ENCODE assay signal across 14 cellular contexts in genomic region chr19:49559443-49559842, GRCh38. TPM values are rescaled to one million over a fixed set of nuclear protein-coding genes. Genes with fewer than 3 reads are reported as not detected.
A peak's percentile ranks its signal among the peaks of the same experiment; 100 is the strongest.
DNase-seq lines count a peak whose midpoint lies in the region; ATAC-seq lines count a peak whose summit lies in the region.
"Had no signal": no experiment of that assay in that cellular context is flagged by ENCODE, and none has a peak within 500 bp of the region (broad histone marks: within the 10 kb centered on the region; RNA-seq: fewer than 3 reads in every experiment).

No MANE protein-coding gene starts in this region.

- H4K5ac ChIP-seq in mesendoderm (ENCODE audit: low read length) = no peak overlapping the region

- H2BK120ac ChIP-seq in mesendoderm (ENCODE audit: low read depth, low read length) = no peak overlapping the region

- no peak overlapping the region for H3K27ac ChIP-seq in mesendoderm (ENCODE audit: low read depth, low read length)
- H3K27ac ChIP-seq: foreskin keratinocyte, WERI-Rb-1 had no signal

- no peaks in the 10 kb centered on the region for H3K4me1 ChIP-seq in mesendoderm (ENCODE audit: control insufficient read depth, low read depth, low read length)
- H3K4me1 ChIP-seq: breast epithelium had no signal

- no peak for ATAC-seq in stimulated activated naive CD8-positive, alpha-beta T cell treated with anti-CD3 and anti-CD28 coated beads, Interleukin-15, Interleukin-2, amounts not matched to agents 100 U/mL and 50 U/mL, for 24 hours
- ATAC-seq in naive thymus-derived CD8-positive, alpha-beta T cell = no peak
- ATAC-seq in HG03196 (IDR thresholded peaks at IDR 0.05; ENCODE audit: unreplicated experiment) = no peak
- ATAC-seq in activated CD4-positive, CD25-positive, alpha-beta regulatory T cell treated with anti-CD3 and anti-CD28 coated beads, Interleukin-2, amount 50 U/mL, for 24 hours = no peak
- ATAC-seq: foreskin keratinocyte had no signal

- H3K18ac ChIP-seq in mesendoderm (ENCODE audit: low read length) = no peak overlapping the region

- no peaks in the 10 kb centered on the region for H3K79me2 ChIP-seq in mesendoderm (ENCODE audit: control insufficient read depth, insufficient read depth, low read length)

- H3K4ac ChIP-seq in mesendoderm (ENCODE audit: low read depth, low read length) = no peak overlapping the region

- no peak overlapping the region for H3K56ac ChIP-seq in mesendoderm (ENCODE audit: low read length)

- no peak overlapping the region for H3K23ac ChIP-seq in mesendoderm (ENCODE audit: low read length)

- peaks cover 11% of the 10 kb centered on the region for H3K36me3 ChIP-seq in mesendoderm (ENCODE audit: control insufficient read depth, insufficient read depth, low read length)

- peaks cover 48% of the 10 kb centered on the region for H3K36me3 Mint-ChIP-seq in stimulated activated naive CD8-positive, alpha-beta T cell treated with anti-CD3 and anti-CD28 coated beads, Interleukin-15, Interleukin-2, amounts not matched to agents 100 ng/mL and 50 ng/mL, for 24 hours (ENCODE audit: low read depth)
- H3K36me3 Mint-ChIP-seq in activated naive CD8-positive, alpha-beta T cell treated with anti-CD3 and anti-CD28 coated beads for 36 hours = peaks cover 59% of the 10 kb centered on the region
- peaks cover 33 to 42% (median 34%) of the 10 kb centered on the region in 3 donors for H3K36me3 Mint-ChIP-seq in naive thymus-derived CD8-positive, alpha-beta T cell

- no peak overlapping the region for H4K8ac ChIP-seq in mesendoderm (ENCODE audit: low read depth, low read length)

- WGBS in mesendoderm (ENCODE audit: extremely low coverage, insufficient coverage, low lambda C conversion rate) = no CpG with 5 or more reads among the region's 3 CpGs

- H3K27me3 ChIP-seq in mesendoderm (ENCODE audit: insufficient read depth, low read length, poor library complexity) = no peaks in the 10 kb centered on the region
- H3K27me3 ChIP-seq: breast epithelium, foreskin keratinocyte had no signal

- H3K9ac ChIP-seq in mesendoderm (ENCODE audit: low read length) = no peak overlapping the region

- no peak overlapping the region for H2AK5ac ChIP-seq in mesendoderm (ENCODE audit: low read length)

- H3K9me3 Mint-ChIP-seq in stimulated activated naive CD8-positive, alpha-beta T cell treated with anti-CD3 and anti-CD28 coated beads, Interleukin-15, Interleukin-2, amounts not matched to agents 100 ng/mL and 50 ng/mL, for 24 hours = no peaks in the 10 kb centered on the region
- peaks cover 4% of the 10 kb centered on the region for H3K9me3 Mint-ChIP-seq in activated naive CD8-positive, alpha-beta T cell treated with anti-CD3 and anti-CD28 coated beads for 36 hours
- no peaks in the 10 kb centered on the region for H3K9me3 Mint-ChIP-seq in naive thymus-derived CD8-positive, alpha-beta T cell

- H3K27me3 Mint-ChIP-seq in stimulated activated naive CD8-positive, alpha-beta T cell treated with anti-CD3 and anti-CD28 coated beads, Interleukin-15, Interleukin-2, amounts not matched to agents 100 ng/mL and 50 ng/mL, for 24 hours = no peaks in the 10 kb centered on the region
- no peaks in the 10 kb centered on the region for H3K27me3 Mint-ChIP-seq in activated naive CD8-positive, alpha-beta T cell treated with anti-CD3 and anti-CD28 coated beads for 36 hours
- no peaks in the 10 kb centered on the region for H3K27me3 Mint-ChIP-seq in naive thymus-derived CD8-positive, alpha-beta T cell

- no peak for DNase-seq in stimulated activated naive CD8-positive, alpha-beta T cell treated with anti-CD3 and anti-CD28 coated beads, Interleukin-15, Interleukin-2, amounts not matched to agents 100 U/mL and 50 U/mL, for 24 hours
- DNase-seq in activated naive CD8-positive, alpha-beta T cell treated with anti-CD3 and anti-CD28 coated beads for 36 hours = no peak
- DNase-seq in naive thymus-derived CD8-positive, alpha-beta T cell = no peak
- no peak for DNase-seq in NCI-H526 (lab: John Stamatoyannopoulos, UW)
- DNase-seq in mesendoderm = no peak
- DNase-seq: foreskin keratinocyte, NCI-H1105 treated with DMSO at 0.1 percent for 48 hours, NCI-H2227 treated with DMSO at 0.1 percent for 48 hours, WERI-Rb-1 had no signal

- H2BK5ac ChIP-seq in mesendoderm (ENCODE audit: low read length) = no peak overlapping the region

- H3K4me2 ChIP-seq in mesendoderm (ENCODE audit: low read length) = no peak overlapping the region

- no peak overlapping the region for H3K4me3 ChIP-seq in mesendoderm (ENCODE audit: low read length)
- H3K4me3 ChIP-seq: breast epithelium, lung had no signal

- POLR2A ChIA-PET in naive thymus-derived CD8-positive, alpha-beta T cell (lab: Charles Lee) = interaction anchor here (0.6 to 21.7 kb wide), 14 partner anchors 7 to 1231 kb away, joined by 3 to 757 read pairs (median 5); partner anchors contain the start of genes ALDH16A1, NOSIP, PRR12 and RCN3

- peak overlapping the region; percentile 73 for H3K4me3 Mint-ChIP-seq in stimulated activated naive CD8-positive, alpha-beta T cell treated with anti-CD3 and anti-CD28 coated beads, Interleukin-15, Interleukin-2, amounts not matched to agents 100 ng/mL and 50 ng/mL, for 24 hours
- H3K4me3 Mint-ChIP-seq in activated naive CD8-positive, alpha-beta T cell treated with anti-CD3 and anti-CD28 coated beads for 36 hours = peak overlapping the region; percentile 79
- peak overlapping the region; percentile 88 to 99 (median 93) for H3K4me3 Mint-ChIP-seq in naive thymus-derived CD8-positive, alpha-beta T cell

- H2BK15ac ChIP-seq in mesendoderm (replicated peaks; ENCODE audit: low read depth) = no peak overlapping the region

- peaks cover 78% of the 10 kb centered on the region for H3K4me1 Mint-ChIP-seq in stimulated activated naive CD8-positive, alpha-beta T cell treated with anti-CD3 and anti-CD28 coated beads, Interleukin-15, Interleukin-2, amounts not matched to agents 100 ng/mL and 50 ng/mL, for 24 hours (ENCODE audit: low read depth)
- H3K4me1 Mint-ChIP-seq in activated naive CD8-positive, alpha-beta T cell treated with anti-CD3 and anti-CD28 coated beads for 36 hours = peaks cover 76% of the 10 kb centered on the region
- H3K4me1 Mint-ChIP-seq in naive thymus-derived CD8-positive, alpha-beta T cell = peaks cover 44 to 85% (median 77%) of the 10 kb centered on the region in 4 donors

- H3K79me1 ChIP-seq in mesendoderm (ENCODE audit: low read length) = peaks cover 3% of the 10 kb centered on the region

- H3K27ac Mint-ChIP-seq in stimulated activated naive CD8-positive, alpha-beta T cell treated with anti-CD3 and anti-CD28 coated beads, Interleukin-15, Interleukin-2, amounts not matched to agents 100 ng/mL and 50 ng/mL, for 24 hours = peak overlapping the region; percentile 94
- peak overlapping the region; percentile 93 for H3K27ac Mint-ChIP-seq in activated naive CD8-positive, alpha-beta T cell treated with anti-CD3 and anti-CD28 coated beads for 36 hours
- H3K27ac Mint-ChIP-seq in naive thymus-derived CD8-positive, alpha-beta T cell = peak overlapping the region; percentile 88 to 99 (median 97)

RNA-seq across cellular contexts. Expression of gene NOSIP, which starts 20.9 kb away (rescaled TPM):
- total RNA-seq in activated naive CD8-positive, alpha-beta T cell treated with anti-CD3 and anti-CD28 coated beads for 36 hours = 10 to 100 TPM; 61.4 to 69.5 TPM
- total RNA-seq in naive thymus-derived CD8-positive, alpha-beta T cell = 100 to 1,000 TPM; 162 to 173 TPM
- polyA plus RNA-seq in naive thymus-derived CD8-positive, alpha-beta T cell = 100 to 1,000 TPM; 662 to 854 (median 844) TPM
- polyA plus RNA-seq in mesendoderm (2013, experiment 1 of 2) = 54.8 TPM
- polyA plus RNA-seq in mesendoderm (2013, experiment 2 of 2) = 56.3 TPM

RNA-seq across cellular contexts. Expression of gene PRRG2, which starts 21.7 kb away (rescaled TPM):
- 1 to 10 TPM; 1.5 to 1.6 TPM for total RNA-seq in activated naive CD8-positive, alpha-beta T cell treated with anti-CD3 and anti-CD28 coated beads for 36 hours
- 1 to 10 TPM; 1.9 to 2.4 TPM for total RNA-seq in naive thymus-derived CD8-positive, alpha-beta T cell
- under 1 TPM; 0.28 to 0.34 (median 0.32) TPM for polyA plus RNA-seq in naive thymus-derived CD8-positive, alpha-beta T cell
- polyA plus RNA-seq in mesendoderm (2013, experiment 1 of 2) = 2.1 TPM
- 2.8 TPM for polyA plus RNA-seq in mesendoderm (2013, experiment 2 of 2)

RNA-seq across cellular contexts. Expression of gene PRR12, which starts 31.5 kb away (rescaled TPM):
- 10 to 100 TPM; 16.0 to 17.8 TPM for total RNA-seq in activated naive CD8-positive, alpha-beta T cell treated with anti-CD3 and anti-CD28 coated beads for 36 hours
- 10 to 100 TPM; 61.6 to 62.1 TPM for total RNA-seq in naive thymus-derived CD8-positive, alpha-beta T cell
- under 1 TPM; 0.24 to 0.69 (median 0.37) TPM for polyA plus RNA-seq in naive thymus-derived CD8-positive, alpha-beta T cell
- 20.3 TPM for polyA plus RNA-seq in mesendoderm (2013, experiment 1 of 2)
- 20.4 TPM for polyA plus RNA-seq in mesendoderm (2013, experiment 2 of 2)

RNA-seq across cellular contexts. Expression of gene RCN3, which starts 31.6 kb away (rescaled TPM):
- 1 to 10 TPM; 3.6 to 4.3 TPM for total RNA-seq in activated naive CD8-positive, alpha-beta T cell treated with anti-CD3 and anti-CD28 coated beads for 36 hours
- total RNA-seq in naive thymus-derived CD8-positive, alpha-beta T cell = 1 to 10 TPM; 1.6 to 3.6 TPM
- polyA plus RNA-seq in naive thymus-derived CD8-positive, alpha-beta T cell = 1 to 10 TPM; 1.5 to 4.5 (median 2.8) TPM
- 7.1 TPM for polyA plus RNA-seq in mesendoderm (2013, experiment 1 of 2)
- 8.6 TPM for polyA plus RNA-seq in mesendoderm (2013, experiment 2 of 2)

RNA-seq across cellular contexts. Expression of gene FCGRT, which starts 47.0 kb away (rescaled TPM):
- total RNA-seq in activated naive CD8-positive, alpha-beta T cell treated with anti-CD3 and anti-CD28 coated beads for 36 hours = 10 to 100 TPM; 11.5 to 12.2 TPM
- total RNA-seq in naive thymus-derived CD8-positive, alpha-beta T cell = 10 to 100 TPM; 24.3 to 26.0 TPM
- 10 to 100 TPM; 50.3 to 62.9 (median 61.5) TPM for polyA plus RNA-seq in naive thymus-derived CD8-positive, alpha-beta T cell
- 18.9 TPM for polyA plus RNA-seq in mesendoderm (2013, experiment 1 of 2)
- polyA plus RNA-seq in mesendoderm (2013, experiment 2 of 2) = 16.9 TPM
